In genomic region chr1:221739677-221740025, GRCh38 we compare ENCODE assay signal across 18 cellular contexts. TPM values are rescaled to one million over a fixed set of nuclear protein-coding genes. Genes with fewer than 3 reads are reported as not detected.
DNase-seq lines count a peak whose midpoint lies in the region; ATAC-seq and TF ChIP-seq lines count a peak whose summit lies in the region.
"Had no signal": no experiment of that assay in that cellular context is flagged by ENCODE, and none has a peak within 500 bp of the region (broad histone marks: within the 10 kb centered on the region; RNA-seq: fewer than 3 reads in every experiment).

No MANE protein-coding gene starts in this region.

- H3K4me3 ChIP-seq in fibroblast of mammary gland (ENCODE audit: control insufficient read depth, low read depth, low read length) (peak overlapping the region; percentile 98), skeletal muscle satellite cell (ENCODE audit: low read length) (peak overlapping the region; percentile 79)

- ATAC-seq in activated T-cell treated with anti-CD3 and anti-CD28 coated beads, Interleukin-2, amount 50 U/mL, for 72 hours (replicated peaks in 1 of 2) = no peak
- ATAC-seq in T-helper 17 cell (no peak), foreskin keratinocyte (no peak)
- ATAC-seq: left ventricle myocardium superior, pancreas had no signal

- H3K9me3 Mint-ChIP-seq in activated T-cell treated with anti-CD3 and anti-CD28 coated beads, Interleukin-2, amount 50 U/mL, for 72 hours = peaks cover 0 to 3% of the 10 kb centered on the region in 2 donors

- H3K27ac ChIP-seq in foreskin keratinocyte = no peak overlapping the region
- H3K27ac ChIP-seq: pancreas had no signal

- H3K27me3 Mint-ChIP-seq in activated T-cell treated with anti-CD3 and anti-CD28 coated beads, Interleukin-2, amount 50 U/mL, for 72 hours (ENCODE audit: low read depth) = no peaks in the 10 kb centered on the region
- H3K27me3 Mint-ChIP-seq in T-helper 17 cell = no peaks in the 10 kb centered on the region

- H3K4me1 Mint-ChIP-seq in activated T-cell treated with anti-CD3 and anti-CD28 coated beads, Interleukin-2, amount 50 U/mL, for 72 hours (ENCODE audit: low read depth) = peaks cover 40% of the 10 kb centered on the region
- peaks cover 31% of the 10 kb centered on the region for H3K4me1 Mint-ChIP-seq in T-helper 17 cell

- peak overlapping the region; percentile 80 for H3K4me2 ChIP-seq in skeletal muscle satellite cell (ENCODE audit: low read length)

- TF ChIP-seq CTCF in fibroblast of mammary gland (conservative IDR thresholded peaks at IDR 0.05; ENCODE audit: control insufficient read depth, insufficient read depth, low read depth, low read length) (no peak), foreskin keratinocyte (conservative IDR thresholded peaks at IDR 0.05) (no peak)

- peaks cover 49% of the 10 kb centered on the region for H3K36me3 ChIP-seq in skeletal muscle satellite cell (ENCODE audit: insufficient read depth, low read length)
- H3K36me3 ChIP-seq: vagina had no signal

- no peak for DNase-seq in activated T-cell treated with anti-CD3 and anti-CD28 coated beads, Interleukin-2, amount 50 U/mL, for 72 hours
- DNase-seq in activated T-cell treated with anti-CD3 and anti-CD28 coated beads for 4 hours (no peak), T-helper 17 cell (no peak), fibroblast of mammary gland (ENCODE audit: low read depth) (no peak), NOMO-1 treated with dmso at 0.1 percent for 144 hours (lab: John Stamatoyannopoulos, UW; ENCODE audit: unreplicated experiment) (no peak), foreskin keratinocyte (no peak), SW 1271 (lab: John Stamatoyannopoulos, UW) (no peak)
- DNase-seq: activated CD8-positive, alpha-beta memory T cell treated with anti-CD3 and anti-CD28 coated beads, Interleukin-2, amount 50 U/mL, for 48 hours; effector memory CD4-positive, alpha-beta T cell; Karpas-422; left ventricle myocardium superior; NCI-H2029; NCI-H774; pancreas; SHP77 treated with DMSO at 0.1 percent for 48 hours; stimulated activated CD4-positive, alpha-beta T cell treated with anti-CD3 and anti-CD28 coated beads, Interleukin-2, amount 100 ng/mL, for 24 hours had no signal

- peaks cover 13 to 25% of the 10 kb centered on the region in 2 donors for H3K36me3 Mint-ChIP-seq in activated T-cell treated with anti-CD3 and anti-CD28 coated beads, Interleukin-2, amount 50 U/mL, for 72 hours (ENCODE audit: insufficient read depth in 2 of 2)
- H3K36me3 Mint-ChIP-seq in T-helper 17 cell (ENCODE audit: low read depth) = peaks cover 9% of the 10 kb centered on the region

- peak overlapping the region; percentile 30 to 48 for H3K4me3 Mint-ChIP-seq in activated T-cell treated with anti-CD3 and anti-CD28 coated beads, Interleukin-2, amount 50 U/mL, for 72 hours
- peak overlapping the region; percentile 49 for H3K4me3 Mint-ChIP-seq in T-helper 17 cell

- H3K9me3 ChIP-seq in T-helper 17 cell (ENCODE audit: control insufficient read depth, low read length, poor library complexity, severe bottlenecking) (no peaks in the 10 kb centered on the region), skeletal muscle satellite cell (replicated peaks; ENCODE audit: low read length) (no peaks in the 10 kb centered on the region)
- H3K9me3 ChIP-seq: pancreas, vagina had no signal

- H3K9ac ChIP-seq in skeletal muscle satellite cell (ENCODE audit: low read depth, low read length) = peak overlapping the region; percentile 89

- H3K27ac Mint-ChIP-seq in activated T-cell treated with anti-CD3 and anti-CD28 coated beads, Interleukin-2, amount 50 U/mL, for 72 hours = no peak overlapping the region
- peak overlapping the region; percentile 71 for H3K27ac Mint-ChIP-seq in T-helper 17 cell

- H3K4me1 ChIP-seq in skeletal muscle satellite cell (ENCODE audit: control insufficient read depth, insufficient read depth, low read length) = peaks cover 49% of the 10 kb centered on the region
- H3K4me1 ChIP-seq in foreskin keratinocyte = peaks cover 3% of the 10 kb centered on the region

- no peaks in the 10 kb centered on the region for H3K27me3 ChIP-seq in skeletal muscle satellite cell (ENCODE audit: control insufficient read depth, insufficient read depth, low read length)
- no peaks in the 10 kb centered on the region for H3K27me3 ChIP-seq in foreskin keratinocyte
- H3K27me3 ChIP-seq: pancreas, vagina had no signal

RNA-seq across cellular contexts. Expression of gene DUSP10, which starts 2.2 kb away (rescaled TPM):
- total RNA-seq in activated T-cell treated with anti-CD3 and anti-CD28 coated beads, Interleukin-2, amount 50 U/mL, for 72 hours = 10 to 100 TPM; 14.3 TPM
- total RNA-seq in T-helper 17 cell (100 to 1,000 TPM in 1 of 2 donors, 10 to 100 TPM in 1; 95.6 to 107 TPM), foreskin keratinocyte (12.8 and 18.3 TPM in 2 replicates)
- 23.6 and 28.6 TPM in 2 replicates for total RNA-seq in skeletal muscle satellite cell (2012; rRNA removed)
- 7.1 and 7.3 TPM in 2 replicates for polyA plus RNA-seq in foreskin keratinocyte
